In the genomic region with DNA sequence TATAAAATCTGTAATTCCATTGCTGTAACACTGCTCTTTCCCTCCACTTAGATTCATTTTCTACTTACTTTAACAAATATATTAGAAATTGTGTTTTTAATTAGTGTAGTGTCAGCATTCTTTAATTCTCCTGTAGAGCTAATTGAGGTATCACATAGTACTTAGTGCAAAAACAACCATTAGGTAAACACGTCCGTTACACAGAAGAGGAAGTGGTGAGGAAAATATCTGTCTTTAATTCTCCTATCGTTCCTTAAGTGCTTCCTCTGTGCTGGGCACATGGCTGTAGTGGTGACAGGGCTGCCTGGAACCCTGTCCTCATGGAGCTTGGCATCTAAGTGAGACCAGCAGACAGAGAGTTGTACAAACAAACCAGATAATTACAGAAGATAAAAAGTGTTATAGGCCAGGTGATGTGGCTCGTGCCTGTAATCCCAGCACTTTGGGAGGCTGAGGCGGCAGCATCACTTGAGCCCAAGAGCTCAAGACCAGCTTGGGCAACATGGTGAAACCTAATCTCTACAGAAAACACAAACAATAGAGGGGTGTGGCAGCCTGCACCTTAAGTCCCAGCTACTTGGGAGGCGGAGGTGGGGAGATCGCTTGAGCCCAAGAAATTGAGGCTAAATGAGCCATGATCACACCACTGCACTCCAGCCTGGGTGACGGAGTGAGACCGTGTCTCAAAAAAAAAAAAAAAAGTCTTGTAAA, we compare ENCODE assay signal across 13 cellular contexts. TPM values are rescaled to one million over a fixed set of nuclear protein-coding genes. Genes with fewer than 3 reads are reported as not detected.
DNase-seq lines count a peak whose midpoint lies in the region; ATAC-seq lines count a peak whose summit lies in the region.
"Had no signal": no experiment of that assay in that cellular context is flagged by ENCODE, and none has a peak within 500 bp of the region (broad histone marks: within the 10 kb centered on the region; RNA-seq: fewer than 3 reads in every experiment).

No MANE protein-coding gene starts in this region.

- ATAC-seq in activated T-cell treated with anti-CD3 and anti-CD28 coated beads, Interleukin-2, amount 50 U/mL, for 4 hours: no peak
- peak; percentile 30 for ATAC-seq in activated CD8-positive, alpha-beta T cell treated with anti-CD3 and anti-CD28 coated beads, Interleukin-2, amount 10 ng/mL, durations not matched to agents 7 days and 5 days
- ATAC-seq in stimulated activated effector memory CD8-positive, alpha-beta T cell treated with anti-CD3 and anti-CD28 coated beads, Interleukin-12 subunit alpha, Interleukin-12 subunit beta, amount 100 ng/mL, for 72 hours: peak; percentile 45
- ATAC-seq in HG02623 (IDR thresholded peaks at IDR 0.05; ENCODE audit: unreplicated experiment) (no peak), HG02938 (IDR thresholded peaks at IDR 0.05; ENCODE audit: unreplicated experiment) (no peak)

- peak overlapping the region; percentile 14; the same call in 1 of the 2 replicates for H3K27ac ChIP-seq in Karpas-422 (ENCODE audit: low read length)
- H3K27ac ChIP-seq: uterus had no signal

- peaks cover 35% of the 10 kb centered on the region for H3K4me1 ChIP-seq in Karpas-422 (ENCODE audit: low read length)
- H3K4me1 ChIP-seq: uterus had no signal

- CTCF ChIA-PET in activated CD8-positive, alpha-beta T cell treated with anti-CD3 and anti-CD28 coated beads, Interleukin-2, amount 10 ng/mL, durations not matched to agents 7 days and 5 days (lab: Charles Lee): no interaction called here

- POLR2A ChIA-PET in activated CD8-positive, alpha-beta T cell treated with anti-CD3 and anti-CD28 coated beads, Interleukin-2, amount 10 ng/mL, durations not matched to agents 7 days and 5 days (lab: Charles Lee): no interaction called here

- no peak overlapping the region for H3K4me3 ChIP-seq in Karpas-422 (ENCODE audit: low read length)
- H3K4me3 ChIP-seq: spleen, uterus had no signal

- peaks cover 18% of the 10 kb centered on the region for H3K36me3 Mint-ChIP-seq in activated T-cell treated with anti-CD3 and anti-CD28 coated beads, Interleukin-2, amount 50 U/mL, for 4 hours (ENCODE audit: insufficient read depth)
- peaks cover 61% of the 10 kb centered on the region for H3K36me3 Mint-ChIP-seq in activated CD8-positive, alpha-beta T cell treated with anti-CD3 and anti-CD28 coated beads, Interleukin-2, amount 10 ng/mL, durations not matched to agents 7 days and 5 days (ENCODE audit: low read depth)
- no peaks in the 10 kb centered on the region for H3K36me3 Mint-ChIP-seq in stimulated activated effector memory CD8-positive, alpha-beta T cell treated with anti-CD3 and anti-CD28 coated beads, Interleukin-12 subunit alpha, Interleukin-12 subunit beta, amount 100 ng/mL, for 72 hours

- DNase-seq in activated T-cell treated with anti-CD3 and anti-CD28 coated beads, Interleukin-2, amount 50 U/mL, for 4 hours: no peak
- no peak for DNase-seq in activated T-cell treated with anti-CD3 and anti-CD28 coated beads, Interleukin-2, amount 50 U/mL, for 48 hours
- DNase-seq in Karpas-422 (no peak), medulla oblongata (ENCODE audit: extremely low spot score) (no peak)
- DNase-seq in activated CD8-positive, alpha-beta T cell treated with anti-CD3 and anti-CD28 coated beads, Interleukin-2, amount 10 ng/mL, durations not matched to agents 7 days and 5 days: no peak
- no peak for DNase-seq in stimulated activated effector memory CD8-positive, alpha-beta T cell treated with anti-CD3 and anti-CD28 coated beads, Interleukin-12 subunit alpha, Interleukin-12 subunit beta, amount 100 ng/mL, for 72 hours (ENCODE audit: low spot score in 2 of 2)
- DNase-seq: effector CD8-positive, alpha-beta T cell; NCI-H774; SK-N-SH; spleen; uterus had no signal

- no peaks in the 10 kb centered on the region; the same call in 1 of the 2 replicates for H4K20me1 ChIP-seq in Karpas-422 (ENCODE audit: insufficient read depth, low read depth, low read length)

- H3K27me3 Mint-ChIP-seq in activated T-cell treated with anti-CD3 and anti-CD28 coated beads, Interleukin-2, amount 50 U/mL, for 4 hours (ENCODE audit: low read depth): no peaks in the 10 kb centered on the region
- H3K27me3 Mint-ChIP-seq in activated CD8-positive, alpha-beta T cell treated with anti-CD3 and anti-CD28 coated beads, Interleukin-2, amount 10 ng/mL, durations not matched to agents 7 days and 5 days (ENCODE audit: low read depth): no peaks in the 10 kb centered on the region

- no peaks in the 10 kb centered on the region for H3K9me2 ChIP-seq in Karpas-422 (replicated peaks; ENCODE audit: insufficient read depth, low read length)
- H3K9me2 ChIP-seq: SK-N-SH had no signal

- H3K9ac ChIP-seq in Karpas-422 (ENCODE audit: low read length): no peak overlapping the region
- H3K9ac ChIP-seq: SK-N-SH had no signal

- H3K4me3 Mint-ChIP-seq in activated T-cell treated with anti-CD3 and anti-CD28 coated beads, Interleukin-2, amount 50 U/mL, for 4 hours: peak overlapping the region; percentile 58
- no peak overlapping the region for H3K4me3 Mint-ChIP-seq in activated CD8-positive, alpha-beta T cell treated with anti-CD3 and anti-CD28 coated beads, Interleukin-2, amount 10 ng/mL, durations not matched to agents 7 days and 5 days
- peak overlapping the region; percentile 65 for H3K4me3 Mint-ChIP-seq in stimulated activated effector memory CD8-positive, alpha-beta T cell treated with anti-CD3 and anti-CD28 coated beads, Interleukin-12 subunit alpha, Interleukin-12 subunit beta, amount 100 ng/mL, for 72 hours

- H3K79me2 ChIP-seq in Karpas-422 (ENCODE audit: low read length): peaks cover 75% of the 10 kb centered on the region

- H3K9me3 Mint-ChIP-seq in activated T-cell treated with anti-CD3 and anti-CD28 coated beads, Interleukin-2, amount 50 U/mL, for 4 hours: no peaks in the 10 kb centered on the region
- peaks cover 7% of the 10 kb centered on the region for H3K9me3 Mint-ChIP-seq in activated CD8-positive, alpha-beta T cell treated with anti-CD3 and anti-CD28 coated beads, Interleukin-2, amount 10 ng/mL, durations not matched to agents 7 days and 5 days (ENCODE audit: insufficient read depth)
- H3K9me3 Mint-ChIP-seq in stimulated activated effector memory CD8-positive, alpha-beta T cell treated with anti-CD3 and anti-CD28 coated beads, Interleukin-12 subunit alpha, Interleukin-12 subunit beta, amount 100 ng/mL, for 72 hours: peaks cover 2% of the 10 kb centered on the region

- no peak overlapping the region for H2AFZ ChIP-seq in Karpas-422 (ENCODE audit: low read length)

- no peaks in the 10 kb centered on the region for H3K9me3 ChIP-seq in Karpas-422 (ENCODE audit: low read length)
- H3K9me3 ChIP-seq: SK-N-SH, spleen, uterus had no signal

- no peaks in the 10 kb centered on the region for H3K27me3 ChIP-seq in Karpas-422 (ENCODE audit: low read length)
- H3K27me3 ChIP-seq: spleen, uterus had no signal

- peak overlapping the region; percentile 84 for H3K27ac Mint-ChIP-seq in activated CD8-positive, alpha-beta T cell treated with anti-CD3 and anti-CD28 coated beads, Interleukin-2, amount 10 ng/mL, durations not matched to agents 7 days and 5 days
- H3K27ac Mint-ChIP-seq in stimulated activated effector memory CD8-positive, alpha-beta T cell treated with anti-CD3 and anti-CD28 coated beads, Interleukin-12 subunit alpha, Interleukin-12 subunit beta, amount 100 ng/mL, for 72 hours: peak overlapping the region; percentile 94

- no peaks in the 10 kb centered on the region for H3K36me3 ChIP-seq in Karpas-422 (ENCODE audit: insufficient read depth, low read length)
- H3K36me3 ChIP-seq: uterus had no signal

- H3K4me2 ChIP-seq in Karpas-422 (ENCODE audit: low read depth, low read length, poor library complexity, severe bottlenecking): peak overlapping the region; percentile 2
- H3K4me2 ChIP-seq: SK-N-SH had no signal

- H3K4me1 Mint-ChIP-seq in activated T-cell treated with anti-CD3 and anti-CD28 coated beads, Interleukin-2, amount 50 U/mL, for 4 hours (ENCODE audit: low read depth): peaks cover 88% of the 10 kb centered on the region
- H3K4me1 Mint-ChIP-seq in activated CD8-positive, alpha-beta T cell treated with anti-CD3 and anti-CD28 coated beads, Interleukin-2, amount 10 ng/mL, durations not matched to agents 7 days and 5 days (ENCODE audit: low read depth): peaks cover 42% of the 10 kb centered on the region
- H3K4me1 Mint-ChIP-seq in stimulated activated effector memory CD8-positive, alpha-beta T cell treated with anti-CD3 and anti-CD28 coated beads, Interleukin-12 subunit alpha, Interleukin-12 subunit beta, amount 100 ng/mL, for 72 hours: peaks cover 57% of the 10 kb centered on the region

RNA-seq across cellular contexts. Expression of a gene that starts 36.3 kb away (rescaled TPM):
- total RNA-seq in activated T-cell treated with anti-CD3 and anti-CD28 coated beads, Interleukin-2, amount 50 U/mL, for 4 hours: 10 to 100 TPM; 12.4 to 22.3 (median 19.8) TPM
- 22.0 and 31.5 TPM in 2 replicates for total RNA-seq in Karpas-422 (2014; rRNA removed; shearing (Covaris generic); ENCODE audit: low replicate concordance)
- 10 to 100 TPM; 78.5 to 80.0 TPM for total RNA-seq in activated CD8-positive, alpha-beta T cell treated with anti-CD3 and anti-CD28 coated beads, Interleukin-2, amount 10 ng/mL, durations not matched to agents 7 days and 5 days

Comparison
In these comparisons a context has a peak if more than half of its experiments do, and no peak if none do; other contexts are left out.
1. ATAC-seq: peak in activated CD8-positive, alpha-beta T cell treated with anti-CD3 and anti-CD28 coated beads, Interleukin-2, amount 10 ng/mL, durations not matched to agents 7 days and 5 days (single experiment) and stimulated activated effector memory CD8-positive, alpha-beta T cell treated with anti-CD3 and anti-CD28 coated beads, Interleukin-12 subunit alpha, Interleukin-12 subunit beta, amount 100 ng/mL, for 72 hours (single experiment); none in activated T-cell treated with anti-CD3 and anti-CD28 coated beads, Interleukin-2, amount 50 U/mL, for 4 hours (0 of 2), HG02623 (single experiment) and HG02938 (single experiment).